ENCODE assay signal across 11 cellular contexts in genomic region chr17:50380369-50381259, GRCh38. TPM values are rescaled to one million over a fixed set of nuclear protein-coding genes. Genes with fewer than 3 reads are reported as not detected.
DNase-seq lines count a peak whose midpoint lies in the region; ATAC-seq, FAIRE-seq and TF ChIP-seq lines count a peak whose summit lies in the region.
"Had no signal": no experiment of that assay in that cellular context is flagged by ENCODE, and none has a peak within 500 bp of the region (broad histone marks: within the 10 kb centered on the region; RNA-seq: fewer than 3 reads in every experiment).

No MANE protein-coding gene starts in this region.

- H2AFZ ChIP-seq in OCI-LY1 (ENCODE audit: low read length) (no peak overlapping the region), endothelial cell of umbilical vein (ENCODE audit: low read depth, low read length) (no peak overlapping the region)

- 87 to 92% (median 91%) methylated on average over 12 to 13 of the region's 13 CpGs for WGBS in heart left ventricle, 4 donors
- 87 to 94% (median 91%) methylated on average over 12 to 13 of the region's 13 CpGs for WGBS in spleen, 5 donors
- 91 to 93% methylated on average over 13 of the region's 13 CpGs for WGBS in sigmoid colon, 2 donors

- no peak for FAIRE-seq in endothelial cell of umbilical vein (lab: Jason Lieb, UNC)

- POLR2A ChIA-PET in endothelial cell of umbilical vein (lab: Charles Lee), result no interaction called here

- no peaks in the 10 kb centered on the region for H3K9me2 ChIP-seq in OCI-LY1 (ENCODE audit: low read depth, low read length)

- dilution Hi-C loops in endothelial cell of umbilical vein (cut with MboI; ENCODE audit: extremely low pct_ligation_motif_present, low sequenced_read_pairs), result no loop called here

- CTCF ChIA-PET in endothelial cell of umbilical vein (lab: Charles Lee), result interaction anchor here (1.0 to 1.2 kb wide), 3 partner anchors 10 to 19 kb away, joined by 3 to 7 read pairs (median 4); no protein-coding TSS in a partner anchor

- no peak overlapping the region for H3K27ac ChIP-seq in heart left ventricle
- H3K27ac ChIP-seq in OCI-LY1 (ENCODE audit: low read depth, low read length, poor library complexity, severe bottlenecking), result no peak overlapping the region
- no peak overlapping the region for H3K27ac ChIP-seq in endothelial cell of umbilical vein (ENCODE audit: insufficient read depth, low read depth, low read length)
- no peak overlapping the region for H3K27ac ChIP-seq in spleen
- H3K27ac ChIP-seq in sigmoid colon, result no peak overlapping the region

- no peaks in the 10 kb centered on the region for H4K20me1 ChIP-seq in OCI-LY1 (ENCODE audit: insufficient read depth, low read length)
- peaks cover 2% of the 10 kb centered on the region for H4K20me1 ChIP-seq in endothelial cell of umbilical vein (replicated peaks; ENCODE audit: control insufficient read depth, extremely low read depth, insufficient read depth, low read length)

- H3K36me3 ChIP-seq in heart left ventricle, result peaks cover 3 to 59% (median 49%) of the 10 kb centered on the region in 9 donors
- H3K36me3 ChIP-seq in OCI-LY1 (ENCODE audit: insufficient read depth, low read length), result peaks cover 72% of the 10 kb centered on the region
- peaks cover 14 to 33% of the 10 kb centered on the region in 2 experiments for H3K36me3 ChIP-seq in endothelial cell of umbilical vein (ENCODE audit: control insufficient read depth in 2 of 2, extremely low read depth in 1 of 2, insufficient read depth in 2 of 2, low read length in 2 of 2)
- H3K36me3 ChIP-seq in spleen, result peaks cover 11 to 75% (median 57%) of the 10 kb centered on the region in 6 donors
- peaks cover 17 to 52% (median 36%) of the 10 kb centered on the region in 4 donors for H3K36me3 ChIP-seq in sigmoid colon

- no peak overlapping the region for H3K4me3 ChIP-seq in heart left ventricle
- no peak overlapping the region for H3K4me3 ChIP-seq in OCI-LY1 (ENCODE audit: low read depth, low read length, poor library complexity, severe bottlenecking)
- no peak overlapping the region for H3K4me3 ChIP-seq in endothelial cell of umbilical vein (replicated peaks in 1 of 3; ENCODE audit: insufficient read depth in 1 of 3, low read depth in 1 of 3, low read length in 3 of 3)
- H3K4me3 ChIP-seq in spleen, result no peak overlapping the region
- no peak overlapping the region for H3K4me3 ChIP-seq in sigmoid colon

- no peak overlapping the region for H3K4me2 ChIP-seq in OCI-LY1 (ENCODE audit: low read length)
- no peak overlapping the region for H3K4me2 ChIP-seq in endothelial cell of umbilical vein (ENCODE audit: insufficient read depth, low read length)

- no peaks in the 10 kb centered on the region for H3K9me1 ChIP-seq in endothelial cell of umbilical vein (replicated peaks; ENCODE audit: control insufficient read depth, extremely low read depth, insufficient read depth, low read length)

- BruUV-seq in endothelial cell of umbilical vein (replicated peaks; lab: Mats Ljungman, UMichigan), result no TSS peak

- H3K9ac ChIP-seq in OCI-LY1 (ENCODE audit: low read length) (no peak overlapping the region), endothelial cell of umbilical vein (replicated peaks; ENCODE audit: extremely low read depth, insufficient read depth, low read length) (no peak overlapping the region)

- TF ChIP-seq CTCF in heart left ventricle (IDR thresholded peaks at IDR 0.05), result no peak
- peak; percentile 21; the same call in 1 of the 2 replicates for TF ChIP-seq CTCF in OCI-LY1 (IDR thresholded peaks at IDR 0.05; ENCODE audit: low read length)
- no peak for TF ChIP-seq CTCF in endothelial cell of umbilical vein (IDR thresholded peaks at IDR 0.05; ENCODE audit: extremely low read depth in 1 of 2, insufficient read depth in 1 of 2, low read depth in 1 of 2, low read length in 2 of 2)
- TF ChIP-seq CTCF in spleen (IDR thresholded peaks at IDR 0.05 in 8 of 11, conservative IDR thresholded peaks at IDR 0.05 in 3 of 11), result peak in 1 of 11 experiments; percentile 1
- TF ChIP-seq CTCF in sigmoid colon (IDR thresholded peaks at IDR 0.05), result no peak

- peak; percentile 42 for ATAC-seq in Right ventricle myocardium inferior
- ATAC-seq in heart left ventricle, result no peak
- ATAC-seq in HG02870 (IDR thresholded peaks at IDR 0.05; ENCODE audit: unreplicated experiment), result no peak

- no peak for DNase-seq in Right ventricle myocardium inferior (ENCODE audit: missing footprints)
- DNase-seq in heart left ventricle, result no peak
- DNase-seq in endothelial cell of umbilical vein (ENCODE audit: low read depth, low spot score), result no peak
- DNase-seq in spleen, result peak; percentile 54
- DNase-seq in sigmoid colon, result no peak
- DNase-seq in NCI-H345 treated with DMSO at 0.1 percent for 48 hours (lab: John Stamatoyannopoulos, UW; ENCODE audit: unreplicated experiment), result no peak
- DNase-seq: GOT3, NCI-H2081, T1000 had no signal

- intact Hi-C loops in Right ventricle myocardium inferior (cut with DNase I), result no loop called here
- intact Hi-C loops in heart left ventricle (cut with DNase I), result no loop called here
- intact Hi-C loops in endothelial cell of umbilical vein (cut with micrococcal nuclease), result no loop called here
- intact Hi-C loops in spleen (cut with DNase I; ENCODE audit: low total_unique reads), result no loop called here
- intact Hi-C loops in sigmoid colon (cut with DNase I), result no loop called here

- H3K27me3 ChIP-seq in heart left ventricle, result no peaks in the 10 kb centered on the region
- H3K27me3 ChIP-seq in OCI-LY1 (ENCODE audit: insufficient read depth, low read length), result no peaks in the 10 kb centered on the region
- H3K27me3 ChIP-seq in endothelial cell of umbilical vein (ENCODE audit: control insufficient read depth in 2 of 2, insufficient read depth in 2 of 2, low read length in 2 of 2), result no peaks in the 10 kb centered on the region
- H3K27me3 ChIP-seq in spleen (replicated peaks in 1 of 7), result no peaks in the 10 kb centered on the region
- no peaks in the 10 kb centered on the region for H3K27me3 ChIP-seq in sigmoid colon

- TF ChIP-seq POLR2A in heart left ventricle (IDR thresholded peaks at IDR 0.05) (no peak), endothelial cell of umbilical vein (IDR thresholded peaks at IDR 0.05; ENCODE audit: low read depth, low read length) (no peak), spleen (IDR thresholded peaks at IDR 0.05) (no peak), sigmoid colon (IDR thresholded peaks at IDR 0.05) (no peak)

- H3F3A ChIP-seq in OCI-LY1 (ENCODE audit: insufficient read depth, low read length), result no peaks in the 10 kb centered on the region

- TF ChIP-seq EP300 in sigmoid colon (IDR thresholded peaks at IDR 0.05), result no peak

- H3K4me1 ChIP-seq in heart left ventricle (peaks cover 0 to 6% (median 0%) of the 10 kb centered on the region in 12 donors), OCI-LY1 (ENCODE audit: insufficient read depth, low read length, severe bottlenecking) (no peaks in the 10 kb centered on the region), endothelial cell of umbilical vein (ENCODE audit: control insufficient read depth, extremely low read depth, insufficient read depth, low read length) (no peaks in the 10 kb centered on the region), spleen (no peaks in the 10 kb centered on the region), sigmoid colon (no peaks in the 10 kb centered on the region)

- H3K9me3 ChIP-seq in heart left ventricle (no peaks in the 10 kb centered on the region), OCI-LY1 (ENCODE audit: low read length) (no peaks in the 10 kb centered on the region), endothelial cell of umbilical vein (replicated peaks; ENCODE audit: control insufficient read depth, insufficient read depth, low read length) (no peaks in the 10 kb centered on the region), spleen (no peaks in the 10 kb centered on the region), sigmoid colon (no peaks in the 10 kb centered on the region)

- H3K79me2 ChIP-seq in OCI-LY1 (ENCODE audit: insufficient read depth, low read length), result no peaks in the 10 kb centered on the region
- H3K79me2 ChIP-seq in endothelial cell of umbilical vein (ENCODE audit: control insufficient read depth, insufficient read depth, low read length), result no peaks in the 10 kb centered on the region

RNA-seq across cellular contexts. Expression of gene EME1, which starts 7.6 kb away (rescaled TPM):
- total RNA-seq in Right ventricle myocardium inferior (0.60 TPM), heart left ventricle (1 to 10 TPM in 1 of 9 donors, under 1 TPM in 2, not detected in 6; 0.70 to 3.4 (median 0.75) TPM), endothelial cell of umbilical vein (7.3 and 9.1 TPM in 2 replicates), spleen (1 to 10 TPM in 6 of 7 donors, under 1 TPM in 1; 0.66 to 3.6 (median 1.9) TPM), sigmoid colon (under 1 TPM in 1 of 4 donors, not detected in 3; 0.36 TPM)
- polyA plus RNA-seq in heart left ventricle (under 1 TPM; 0.22 to 0.72 TPM), endothelial cell of umbilical vein (4.3 and 5.6 TPM in 2 replicates), spleen (1 to 10 TPM; 1.1 to 3.0 (median 1.9) TPM), sigmoid colon (1 to 10 TPM in 2 of 3 donors, not detected in 1; 1.2 to 3.5 TPM)
- polyA plus RNA-seq in endothelial cell of umbilical vein (2011; cell fraction: cytosol; rRNA removed), result 5.1 and 5.2 TPM in 2 replicates
- 40.0 and 52.1 TPM in 2 replicates for polyA plus RNA-seq in endothelial cell of umbilical vein (2011; cell fraction: nucleus; rRNA removed)
- polyA plus RNA-seq in endothelial cell of umbilical vein (2012), result 4.0 and 7.1 TPM in 2 replicates
- polyA minus RNA-seq in endothelial cell of umbilical vein, result 4.2 and 4.4 TPM in 2 replicates
- 9.7 TPM for polyA minus RNA-seq in endothelial cell of umbilical vein (2011; cell fraction: cytosol; rRNA and poly(A)+ RNA removed)
- 5.5 and 8.1 TPM in 2 replicates for polyA minus RNA-seq in endothelial cell of umbilical vein (2011; cell fraction: nucleus; rRNA and poly(A)+ RNA removed)

RNA-seq across cellular contexts. Expression of gene MRPL27, which starts 7.6 kb away (rescaled TPM):
- total RNA-seq in Right ventricle myocardium inferior (85.0 TPM), heart left ventricle (10 to 100 TPM; 52.9 to 91.6 (median 65.3) TPM), endothelial cell of umbilical vein (72.2 and 76.2 TPM in 2 replicates), spleen (10 to 100 TPM; 26.4 to 40.7 (median 34.0) TPM), sigmoid colon (10 to 100 TPM; 64.0 to 94.6 (median 75.6) TPM)
- polyA plus RNA-seq in heart left ventricle (100 to 1,000 TPM; 190 to 243 TPM), endothelial cell of umbilical vein (119 and 158 TPM in 2 replicates), spleen (100 to 1,000 TPM in 1 of 3 donors, 10 to 100 TPM in 2; 85.3 to 102 (median 92.8) TPM), sigmoid colon (100 to 1,000 TPM; 151 to 234 (median 220) TPM)
- 157 and 205 TPM in 2 replicates for polyA plus RNA-seq in endothelial cell of umbilical vein (2011; cell fraction: cytosol; rRNA removed)
- 89.7 and 95.0 TPM in 2 replicates for polyA plus RNA-seq in endothelial cell of umbilical vein (2011; cell fraction: nucleus; rRNA removed)
- polyA plus RNA-seq in endothelial cell of umbilical vein (2012), result 105 and 106 TPM in 2 replicates
- 59.8 and 61.6 TPM in 2 replicates for polyA minus RNA-seq in endothelial cell of umbilical vein
- 41.8 TPM for polyA minus RNA-seq in endothelial cell of umbilical vein (2011; cell fraction: cytosol; rRNA and poly(A)+ RNA removed)
- polyA minus RNA-seq in endothelial cell of umbilical vein (2011; cell fraction: nucleus; rRNA and poly(A)+ RNA removed), result 34.1 and 37.2 TPM in 2 replicates

RNA-seq across cellular contexts. Expression of gene LRRC59, which starts 16.7 kb away (rescaled TPM):
- total RNA-seq in Right ventricle myocardium inferior, result 24.5 TPM
- 10 to 100 TPM; 19.6 to 50.9 (median 28.6) TPM for total RNA-seq in heart left ventricle
- polyA plus RNA-seq in heart left ventricle, result 100 to 1,000 TPM in 1 of 2 donors, 10 to 100 TPM in 1; 13.7 to 150 TPM
- 179 and 183 TPM in 2 replicates for total RNA-seq in endothelial cell of umbilical vein
- 88.3 and 93.9 TPM in 2 replicates for polyA plus RNA-seq in endothelial cell of umbilical vein
- polyA plus RNA-seq in endothelial cell of umbilical vein (2011; cell fraction: cytosol; rRNA removed), result 114 and 124 TPM in 2 replicates
- polyA plus RNA-seq in endothelial cell of umbilical vein (2011; cell fraction: nucleus; rRNA removed), result 80.0 and 87.0 TPM in 2 replicates
- polyA plus RNA-seq in endothelial cell of umbilical vein (2012), result 205 and 230 TPM in 2 replicates
- polyA minus RNA-seq in endothelial cell of umbilical vein, result 137 and 138 TPM in 2 replicates
- polyA minus RNA-seq in endothelial cell of umbilical vein (2011; cell fraction: cytosol; rRNA and poly(A)+ RNA removed), result 76.6 TPM
- polyA minus RNA-seq in endothelial cell of umbilical vein (2011; cell fraction: nucleus; rRNA and poly(A)+ RNA removed), result 55.9 and 75.2 TPM in 2 replicates
- total RNA-seq in spleen, result 10 to 100 TPM; 38.9 to 71.3 (median 47.0) TPM
- 10 to 100 TPM; 12.5 to 23.6 (median 18.8) TPM for polyA plus RNA-seq in spleen
- total RNA-seq in sigmoid colon, result 10 to 100 TPM; 32.4 to 38.8 (median 35.2) TPM
- 100 to 1,000 TPM in 1 of 3 donors, 10 to 100 TPM in 2; 78.1 to 116 (median 84.6) TPM for polyA plus RNA-seq in sigmoid colon

RNA-seq across cellular contexts. Expression of gene XYLT2, which starts 34.7 kb away (rescaled TPM):
- total RNA-seq in Right ventricle myocardium inferior, result 16.4 TPM
- total RNA-seq in heart left ventricle, result 10 to 100 TPM; 11.3 to 19.2 (median 13.9) TPM
- polyA plus RNA-seq in heart left ventricle, result 1 to 10 TPM; 9.5 to 9.9 TPM
- 26.6 and 29.9 TPM in 2 replicates for total RNA-seq in endothelial cell of umbilical vein
- polyA plus RNA-seq in endothelial cell of umbilical vein, result 19.1 and 24.0 TPM in 2 replicates
- 9.4 and 12.5 TPM in 2 replicates for polyA plus RNA-seq in endothelial cell of umbilical vein (2011; cell fraction: cytosol; rRNA removed)
- 16.4 and 19.0 TPM in 2 replicates for polyA plus RNA-seq in endothelial cell of umbilical vein (2011; cell fraction: nucleus; rRNA removed)
- polyA plus RNA-seq in endothelial cell of umbilical vein (2012), result 19.2 and 22.9 TPM in 2 replicates
- polyA minus RNA-seq in endothelial cell of umbilical vein, result 23.4 and 29.9 TPM in 2 replicates
- 16.8 TPM for polyA minus RNA-seq in endothelial cell of umbilical vein (2011; cell fraction: cytosol; rRNA and poly(A)+ RNA removed)
- polyA minus RNA-seq in endothelial cell of umbilical vein (2011; cell fraction: nucleus; rRNA and poly(A)+ RNA removed), result 9.5 and 11.6 TPM in 2 replicates
- total RNA-seq in spleen, result 10 to 100 TPM; 17.9 to 27.3 (median 23.3) TPM
- 10 to 100 TPM; 10.0 to 19.1 (median 14.2) TPM for polyA plus RNA-seq in spleen
- total RNA-seq in sigmoid colon, result 10 to 100 TPM; 16.2 to 27.4 (median 18.3) TPM
- 10 to 100 TPM in 1 of 3 donors, 1 to 10 TPM in 2; 1.8 to 14.5 (median 2.5) TPM for polyA plus RNA-seq in sigmoid colon

RNA-seq across cellular contexts. Expression of gene ACSF2, which starts 45.4 kb away (rescaled TPM):
- total RNA-seq in Right ventricle myocardium inferior (22.7 TPM), heart left ventricle (10 to 100 TPM in 8 of 9 donors, 1 to 10 TPM in 1; 7.3 to 31.6 (median 17.4) TPM), endothelial cell of umbilical vein (24.6 and 37.2 TPM in 2 replicates), spleen (10 to 100 TPM; 28.3 to 48.6 (median 41.9) TPM), sigmoid colon (10 to 100 TPM in 2 of 4 donors, 1 to 10 TPM in 2; 8.2 to 28.5 (median 11.0) TPM)
- polyA plus RNA-seq in heart left ventricle (10 to 100 TPM in 1 of 2 donors, 1 to 10 TPM in 1; 6.5 to 20.0 TPM), endothelial cell of umbilical vein (30.4 and 33.2 TPM in 2 replicates), spleen (10 to 100 TPM; 21.7 to 50.0 (median 36.3) TPM), sigmoid colon (10 to 100 TPM; 49.9 to 61.7 (median 54.3) TPM)
- 20.7 and 22.6 TPM in 2 replicates for polyA plus RNA-seq in endothelial cell of umbilical vein (2011; cell fraction: cytosol; rRNA removed)
- 103 and 131 TPM in 2 replicates for polyA plus RNA-seq in endothelial cell of umbilical vein (2011; cell fraction: nucleus; rRNA removed)
- 38.4 and 55.1 TPM in 2 replicates for polyA plus RNA-seq in endothelial cell of umbilical vein (2012)
- polyA minus RNA-seq in endothelial cell of umbilical vein, result 35.0 and 50.4 TPM in 2 replicates
- polyA minus RNA-seq in endothelial cell of umbilical vein (2011; cell fraction: cytosol; rRNA and poly(A)+ RNA removed), result 16.9 TPM
- polyA minus RNA-seq in endothelial cell of umbilical vein (2011; cell fraction: nucleus; rRNA and poly(A)+ RNA removed), result 33.0 and 34.4 TPM in 2 replicates
